ENCODE assay signal across 8 cellular contexts in the genomic region with DNA sequence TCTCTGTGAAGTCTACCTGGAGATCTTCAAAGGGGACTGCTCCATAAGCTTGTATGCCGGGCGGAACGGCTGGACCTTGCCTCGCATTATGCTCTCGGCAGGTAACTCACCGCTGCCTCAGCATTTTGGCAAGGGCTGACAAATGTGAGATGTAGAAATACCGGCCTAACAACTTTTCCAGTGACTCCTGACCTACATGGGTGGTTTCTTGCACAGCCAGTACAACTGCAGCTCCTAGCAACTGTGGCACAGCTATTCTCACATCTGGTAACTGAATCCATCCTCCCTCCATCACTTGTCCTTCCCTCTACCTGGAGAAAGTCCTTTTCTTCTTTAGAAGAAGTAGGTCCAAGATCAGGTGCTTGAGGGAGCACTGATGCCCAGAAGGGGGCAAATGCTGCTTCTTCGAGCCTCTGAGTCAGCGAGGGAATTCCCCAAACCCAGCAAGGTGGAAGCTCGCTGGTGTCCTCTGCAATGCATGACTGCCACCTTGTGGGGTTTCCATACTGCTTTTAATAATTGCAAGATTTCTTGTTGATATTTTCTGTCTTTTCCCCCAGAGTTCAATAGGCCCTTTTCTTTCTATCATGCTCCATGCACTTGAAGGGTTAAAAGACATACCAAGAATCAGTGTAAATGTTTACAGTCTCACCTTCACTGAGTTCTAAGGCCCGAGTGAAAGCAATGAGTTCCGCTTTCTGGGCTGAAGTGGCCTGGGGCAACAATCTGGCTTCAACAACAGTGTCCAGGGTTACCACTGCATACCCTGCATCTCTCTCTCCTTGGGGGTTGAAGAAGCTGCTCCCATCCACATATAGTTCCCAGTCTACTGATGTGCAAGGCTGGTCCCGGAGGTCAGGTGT. TPM values are rescaled to one million over a fixed set of nuclear protein-coding genes. Genes with fewer than 3 reads are reported as not detected.
A peak's percentile ranks its signal among the peaks of the same experiment; 100 is the strongest.
DNase-seq lines count a peak whose midpoint lies in the region; TF ChIP-seq lines count a peak whose summit lies in the region.
"Not testable (repeated sequence)": the region's sequence is repeated elsewhere in the genome, so short reads cannot be mapped to it uniquely, and the experiment has no call there.

No MANE protein-coding gene starts in this region.

- not testable (repeated sequence) for H3K4me1 ChIP-seq in Peyer's patch, spleen, transverse colon

- peak; percentile 6 to 74 (median 51) for TF ChIP-seq CTCF in Peyer's patch (IDR thresholded peaks at IDR 0.05)
- peak; percentile 5 for TF ChIP-seq CTCF in cardiac fibroblast (IDR thresholded peaks at IDR 0.05; ENCODE audit: low read depth, low read length)
- peak in 8 of 11 experiments; percentile 25 to 63 (median 53) for TF ChIP-seq CTCF in spleen (IDR thresholded peaks at IDR 0.05 in 8 of 11, conservative IDR thresholded peaks at IDR 0.05 in 3 of 11)
- peak; percentile 40 to 58 (median 50) for TF ChIP-seq CTCF in transverse colon (IDR thresholded peaks at IDR 0.05)

- not testable (repeated sequence) for H3K27me3 ChIP-seq in Peyer's patch; spleen (replicated peaks in 1 of 7); transverse colon

- H3K9me3 ChIP-seq in Peyer's patch, spleen, transverse colon: not testable (repeated sequence)

- intact Hi-C loops in spleen (cut with DNase I; ENCODE audit: low total_unique reads); transverse colon (cut with DNase I; ENCODE audit: low total_unique reads): not testable (repeated sequence)

- H3K36me3 ChIP-seq in Peyer's patch, spleen, transverse colon: not testable (repeated sequence)

- not testable (repeated sequence) for TF ChIP-seq EP300 in transverse colon (IDR thresholded peaks at IDR 0.05; ENCODE audit: low read depth)

- H3K4me3 ChIP-seq in Peyer's patch; cardiac fibroblast (replicated peaks in 1 of 2; ENCODE audit: low read depth in 2 of 2, low read length in 2 of 2); spleen; transverse colon: not testable (repeated sequence)

- TF ChIP-seq POLR2A in Peyer's patch (IDR thresholded peaks at IDR 0.05); spleen (IDR thresholded peaks at IDR 0.05); transverse colon (IDR thresholded peaks at IDR 0.05): not testable (repeated sequence)

- in situ Hi-C loops in G401 (cut with HindIII; ENCODE audit: low sequenced_read_pairs): not testable (repeated sequence)
- in situ Hi-C loops in transverse colon (cut with MboI; ENCODE audit: low pct_ligation_motif_present in 1 of 4, low pct_unique_long_range_greater_than_20kb in 1 of 4, low sequenced_read_pairs in 3 of 4): loop anchor here in 3 of 4 donors (25.0 kb wide), 4 partner anchors 107 to 1168 kb away; no protein-coding TSS in a partner anchor

- not testable (repeated sequence) for H3K27ac ChIP-seq in Peyer's patch, spleen, transverse colon

- DNase-seq in G401 (ENCODE audit: low spot score) (peak; percentile 65), NCI-H1092 (lab: John Stamatoyannopoulos, UW) (peak; percentile 40), Peyer's patch (peak in 2 of 3 donors; percentile 67 to 82), cardiac fibroblast (ENCODE audit: low read depth in 2 of 2) (peak; percentile 26 to 32), kidney tubule cell (ENCODE audit: low spot score) (peak; percentile 80), spleen (peak; percentile 83), transverse colon (peak; percentile 61)
- peak; percentile 1 to 9 for DNase-seq in activated CD8-positive, alpha-beta memory T cell treated with anti-CD3 and anti-CD28 coated beads for 1 hour (ENCODE audit: extremely low read depth in 1 of 2, low read depth in 1 of 2)

- WGBS in spleen, 5 donors: 57 to 68% (median 67%) methylated on average over 9 to 13 of the region's 13 CpGs
- 0 to 49% methylated on average over 4 to 13 of the region's 13 CpGs for WGBS in transverse colon (ENCODE audit: low coverage in 1 of 2), 2 donors

RNA-seq across cellular contexts. Expression of a gene that starts 45.9 kb away (rescaled TPM):
- total RNA-seq in G401 (2014; rRNA removed; shearing (Covaris generic)): not detected in 2 replicates
- total RNA-seq in Peyer's patch (10 to 100 TPM; 48.7 to 81.7 (median 60.0) TPM), spleen (100 to 1,000 TPM in 6 of 7 donors, 10 to 100 TPM in 1; 97.4 to 152 (median 119) TPM), transverse colon (100 to 1,000 TPM in 1 of 4 donors, 10 to 100 TPM in 3; 32.2 to 534 (median 34.3) TPM)
- 10 to 100 TPM; 42.6 to 55.0 (median 48.0) TPM for polyA plus RNA-seq in spleen

Comparison
In these comparisons a context has a peak if more than half of its experiments do, and no peak if none do; other contexts are left out.
1. DNase-seq: peak in every context shown above with its lines; median percentile 83 in spleen; 80 in kidney tubule cell; 74 in Peyer's patch; 65 in G401; 61 in transverse colon; 40 in NCI-H1092; 29 in cardiac fibroblast; 5 in activated CD8-positive, alpha-beta memory T cell treated with anti-CD3 and anti-CD28 coated beads for 1 hour.
2. RNA of a gene that starts 45.9 kb away (total RNA-seq): 97.4 to 152 TPM in spleen, 48.7 to 81.7 TPM in Peyer's patch and 32.2 to 534 TPM in transverse colon; not detected in G401; every median in the first group is over 10 times any median in the second.
3. Peak in every context shown above with its lines, with median percentiles within 50 percentile points of each other: CTCF ChIP-seq.